Comparison of ENCODE assay signal across 19 cellular contexts in genomic region chr2:234998404-234999211, GRCh38. TPM values are rescaled to one million over a fixed set of nuclear protein-coding genes. Genes with fewer than 3 reads are reported as not detected.
DNase-seq lines count a peak whose midpoint lies in the region; ATAC-seq and TF ChIP-seq lines count a peak whose summit lies in the region.
"Had no signal": no experiment of that assay in that cellular context is flagged by ENCODE, and none has a peak within 500 bp of the region (broad histone marks: within the 10 kb centered on the region; RNA-seq: fewer than 3 reads in every experiment).

No MANE protein-coding gene starts in this region.

- H3K36me3 ChIP-seq in WERI-Rb-1 = peaks cover 80% of the 10 kb centered on the region
- peaks cover 0 to 3% (median 0%) of the 10 kb centered on the region in 4 donors for H3K36me3 ChIP-seq in sigmoid colon
- H3K36me3 ChIP-seq: thoracic aorta had no signal

- in situ Hi-C loops in KBM-7 (cut with MboI; ENCODE audit: low pct_unique_long_range_greater_than_20kb, low sequenced_read_pairs) = no loop called here

- H3K27ac ChIP-seq in WERI-Rb-1 (peak overlapping the region; percentile 89), sigmoid colon (peak overlapping the region in 2 of 4 donors; percentile 24 to 27)
- H3K27ac ChIP-seq: 22Rv1, thoracic aorta had no signal

- no peak for TF ChIP-seq EP300 in sigmoid colon (IDR thresholded peaks at IDR 0.05)

- H3K9me3 ChIP-seq in WERI-Rb-1 (ENCODE audit: severe bottlenecking) (no peaks in the 10 kb centered on the region), sigmoid colon (no peaks in the 10 kb centered on the region)
- H3K9me3 ChIP-seq: thoracic aorta had no signal

- peaks cover 0 to 77% (median 48%) of the 10 kb centered on the region in 4 donors for H3K4me1 ChIP-seq in sigmoid colon

- H3K27me3 ChIP-seq in WERI-Rb-1 (ENCODE audit: insufficient read depth, low read depth, severe bottlenecking) = no peaks in the 10 kb centered on the region
- no peaks in the 10 kb centered on the region for H3K27me3 ChIP-seq in sigmoid colon

- no peak for TF ChIP-seq POLR2A in sigmoid colon (IDR thresholded peaks at IDR 0.05)

- TF ChIP-seq CTCF in WERI-Rb-1 (IDR thresholded peaks at IDR 0.05; ENCODE audit: low read depth, low read length) (no peak), sigmoid colon (IDR thresholded peaks at IDR 0.05) (no peak)

- DNase-seq in DMS53 (lab: John Stamatoyannopoulos, UW) = peak; percentile 22
- no peak for DNase-seq in DMS53 treated with DMSO at 0.1 percent for 48 hours (lab: John Stamatoyannopoulos, UW; ENCODE audit: unreplicated experiment)
- peak; percentile 77 for DNase-seq in WERI-Rb-1
- DNase-seq in left lobe of liver (ENCODE audit: low spot score) = peak; percentile 95
- peak; percentile 55 for DNase-seq in sigmoid colon
- no peak for DNase-seq in KBM-7
- no peak for DNase-seq in NCI-H2029 (lab: John Stamatoyannopoulos, UW)
- no peak for DNase-seq in activated naive CD4-positive, alpha-beta T cell (lab: John Stamatoyannopoulos, UW)
- DNase-seq: activated naive CD4-positive, alpha-beta T cell treated with anti-CD3 and anti-CD28 coated beads, Interleukin-2, amount 50 U/mL, for 16 hours; CD4-positive, CD25-positive, alpha-beta regulatory T cell; cerebellar nuclear complex; erythroblast; GF-D8; hippocampal formation; mammary epithelial cell; NCI-H146 had no signal

- intact Hi-C loops in sigmoid colon (cut with DNase I) = no loop called here

- ATAC-seq in left lobe of liver = peak; percentile 70
- ATAC-seq: Right ventricle myocardium inferior had no signal

- WGBS in sigmoid colon, 2 donors = 79 to 83% methylated on average over 29 of the region's 29 CpGs

- H3K4me3 ChIP-seq in WERI-Rb-1 (ENCODE audit: low read depth, low read length) = no peak overlapping the region
- no peak overlapping the region for H3K4me3 ChIP-seq in sigmoid colon
- H3K4me3 ChIP-seq: thoracic aorta had no signal

RNA-seq across cellular contexts. Expression of gene SH3BP4, which starts 46.8 kb away (rescaled TPM):
- total RNA-seq in left lobe of liver (22.9 TPM), sigmoid colon (10 to 100 TPM; 11.4 to 22.8 (median 19.1) TPM)
- 10 to 100 TPM in 1 of 3 donors, 1 to 10 TPM in 2; 4.8 to 14.0 (median 7.2) TPM for polyA plus RNA-seq in sigmoid colon
- polyA plus RNA-seq: CD4-positive, CD25-positive, alpha-beta regulatory T cell had no signal

Comparison
In these comparisons a context has a peak if more than half of its experiments do, and no peak if none do; other contexts are left out.
1. DNase-seq: peak in DMS53 (single experiment), WERI-Rb-1 (single experiment), left lobe of liver (single experiment) and sigmoid colon (single experiment); none in DMS53 treated with DMSO at 0.1 percent for 48 hours (single experiment), KBM-7 (single experiment), NCI-H2029 (single experiment) and activated naive CD4-positive, alpha-beta T cell (0 of 4).